In genomic region chr10:73653195-73653594, GRCh38 we compare ENCODE assay signal across 19 cellular contexts. TPM values are rescaled to one million over a fixed set of nuclear protein-coding genes. Genes with fewer than 3 reads are reported as not detected.
A peak's percentile ranks its signal among the peaks of the same experiment; 100 is the strongest.
DNase-seq lines count a peak whose midpoint lies in the region; ATAC-seq and TF ChIP-seq lines count a peak whose summit lies in the region.
"Had no signal": no experiment of that assay in that cellular context is flagged by ENCODE, and none has a peak within 500 bp of the region (broad histone marks: within the 10 kb centered on the region; RNA-seq: fewer than 3 reads in every experiment).

No MANE protein-coding gene starts in this region.

- H2AFZ ChIP-seq in HCT116 (ENCODE audit: low read depth, low read length, poor library complexity, severe bottlenecking), result no peak overlapping the region

- POLR2A ChIA-PET in HCT116 (lab: Charles Lee), result no interaction called here

- H3K79me2 ChIP-seq in HCT116 (ENCODE audit: insufficient read depth, low read length), result no peaks in the 10 kb centered on the region

- no peaks in the 10 kb centered on the region for H3K9me2 ChIP-seq in HCT116 (ENCODE audit: insufficient read depth)

- H3K27me3 Mint-ChIP-seq in endothelial cell (ENCODE audit: unreplicated experiment), result peaks cover 6% of the 10 kb centered on the region

- peak overlapping the region; percentile 67 for H3K4me3 ChIP-seq in left ventricle myocardium inferior
- H3K4me3 ChIP-seq in HCT116 (replicated peaks in 1 of 2; ENCODE audit: low read depth in 1 of 2, low read length in 2 of 2), result no peak overlapping the region
- H3K4me3 ChIP-seq in skeletal muscle tissue (ENCODE audit: low read length in 3 of 3), result peak overlapping the region; percentile 77 to 86 (median 86)
- H3K4me3 ChIP-seq in HAP-1, result no peak overlapping the region
- H3K4me3 ChIP-seq in uterus, result no peak overlapping the region
- H3K4me3 ChIP-seq: MG63, SK-N-MC had no signal

- H3K9ac ChIP-seq in HCT116 (ENCODE audit: low read length) (no peak overlapping the region), skeletal muscle tissue (ENCODE audit: low read depth in 1 of 3, low read length in 3 of 3) (peak overlapping the region; percentile 36 to 99 (median 96))

- CTCF ChIA-PET in HCT116 (lab: Charles Lee), result no interaction called here

- no peaks in the 10 kb centered on the region for H3K9me3 Mint-ChIP-seq in endothelial cell (ENCODE audit: unreplicated experiment)
- H3K9me3 Mint-ChIP-seq: CD4-positive, alpha-beta memory T cell had no signal

- no peaks in the 10 kb centered on the region for H4K20me1 ChIP-seq in HCT116 (ENCODE audit: insufficient read depth)

- H3K4me1 Mint-ChIP-seq in endothelial cell (ENCODE audit: unreplicated experiment), result peaks cover 30% of the 10 kb centered on the region

- H3K9me3 ChIP-seq in left ventricle myocardium inferior (replicated peaks) (no peaks in the 10 kb centered on the region), HCT116 (ENCODE audit: control insufficient read depth in 1 of 2, insufficient read depth in 1 of 2, low read depth in 1 of 2, low read length in 2 of 2) (no peaks in the 10 kb centered on the region), skeletal muscle tissue (ENCODE audit: control insufficient read depth in 3 of 3, low read length in 3 of 3) (no peaks in the 10 kb centered on the region), HAP-1 (no peaks in the 10 kb centered on the region), uterus (no peaks in the 10 kb centered on the region)
- H3K9me3 ChIP-seq: BE2C, Caco-2, MG63 had no signal

- DNase-seq in left ventricle myocardium inferior (no peak), left ventricle myocardium superior (no peak), HCT116 (ENCODE audit: low read depth, low spot score) (no peak), endothelial cell (ENCODE audit: low spot score) (no peak), HAP-1 (ENCODE audit: low spot score in 2 of 2) (no peak), uterus (no peak)
- DNase-seq: BE2C; CD4-positive, alpha-beta memory T cell; DMS79 treated with DMSO at 0.1 percent for 48 hours; MG63; NCI-H1694 treated with DMSO at 0.1 percent for 48 hours; NCI-H2081 treated with DMSO at 0.1 percent for 48 hours; NCI-H2171 treated with DMSO at 0.1 percent for 48 hours; NCI-H524 treated with DMSO at 0.1 percent for 48 hours had no signal

- no peak overlapping the region for H3K4me2 ChIP-seq in HCT116 (ENCODE audit: low read length)

- ATAC-seq in left ventricle myocardium superior, result no peak
- peak; percentile 14; the same call in 1 of the 2 replicates for ATAC-seq in HCT116
- ATAC-seq in HG03354 (IDR thresholded peaks at IDR 0.05; ENCODE audit: poor library complexity, severe bottlenecking, unreplicated experiment), result no peak

- H3K4me1 ChIP-seq in left ventricle myocardium inferior (peaks cover 61% of the 10 kb centered on the region), HCT116 (ENCODE audit: control insufficient read depth in 1 of 2, insufficient read depth in 2 of 2, low read length in 2 of 2) (peaks cover 0 to 7% of the 10 kb centered on the region in 2 experiments; a peak in 3 of 4 replicates), skeletal muscle tissue (ENCODE audit: control insufficient read depth in 3 of 3, insufficient read depth in 3 of 3, low read length in 3 of 3) (peaks cover 43 to 63% (median 51%) of the 10 kb centered on the region in 3 donors), HAP-1 (no peaks in the 10 kb centered on the region), uterus (peaks cover 0 to 2% of the 10 kb centered on the region in 2 donors)
- H3K4me1 ChIP-seq: BE2C had no signal

- in situ Hi-C loops in HAP-1 (cut with MboI; ENCODE audit: low sequenced_read_pairs), result no loop called here

- no peak for TF ChIP-seq CTCF in left ventricle myocardium inferior (IDR thresholded peaks at IDR 0.05; ENCODE audit: borderline replicate concordance)
- no peak for TF ChIP-seq CTCF in HCT116 (IDR thresholded peaks at IDR 0.05 in 2 of 3, conservative IDR thresholded peaks at IDR 0.05 in 1 of 3; ENCODE audit: borderline replicate concordance in 1 of 3, insufficient read depth in 1 of 3, low read depth in 2 of 3, low read length in 2 of 3)
- TF ChIP-seq CTCF in endothelial cell (IDR thresholded peaks at IDR 0.05; ENCODE audit: unreplicated experiment), result no peak
- no peak for TF ChIP-seq CTCF in uterus (IDR thresholded peaks at IDR 0.05)

- H3K4me3 Mint-ChIP-seq in endothelial cell (ENCODE audit: unreplicated experiment), result no peak overlapping the region
- H3K4me3 Mint-ChIP-seq: CD4-positive, alpha-beta memory T cell had no signal

- RAD21 ChIA-PET in HCT116 (lab: Charles Lee; ENCODE audit: low non-redundant PET in 1 of 2, low total read pairs in 2 of 2, uncharacterized antibody in 2 of 2, unreplicated experiment in 2 of 2), result no interaction called here

- TF ChIP-seq POLR2A in HCT116 (IDR thresholded peaks at IDR 0.05; ENCODE audit: borderline replicate concordance, extremely low read depth, insufficient read depth, insufficient read length) (no peak), uterus (IDR thresholded peaks at IDR 0.05) (no peak)

- H3K27me3 ChIP-seq in left ventricle myocardium inferior (ENCODE audit: low read depth) (no peaks in the 10 kb centered on the region), HCT116 (ENCODE audit: insufficient read depth, low read length) (0 out of 2 replicates have a peak, but pooled peaks cover 4% of the 10 kb centered on the region), skeletal muscle tissue (ENCODE audit: control insufficient read depth in 3 of 3, insufficient read depth in 3 of 3, low read length in 3 of 3) (no peaks in the 10 kb centered on the region), HAP-1 (ENCODE audit: low read depth) (no peaks in the 10 kb centered on the region), uterus (no peaks in the 10 kb centered on the region)
- H3K27me3 ChIP-seq: BE2C, MG63 had no signal

- H3K36me3 ChIP-seq in left ventricle myocardium inferior, result peaks cover 5% of the 10 kb centered on the region
- no peaks in the 10 kb centered on the region for H3K36me3 ChIP-seq in HCT116 (ENCODE audit: control insufficient read depth in 1 of 2, insufficient read depth in 2 of 2, low read length in 2 of 2)
- H3K36me3 ChIP-seq in skeletal muscle tissue (ENCODE audit: control insufficient read depth in 3 of 3, insufficient read depth in 3 of 3, low read length in 3 of 3), result peaks cover 19 to 33% (median 24%) of the 10 kb centered on the region in 3 donors
- H3K36me3 ChIP-seq in HAP-1 (replicated peaks), result no peaks in the 10 kb centered on the region
- H3K36me3 ChIP-seq in uterus, result no peaks in the 10 kb centered on the region
- H3K36me3 ChIP-seq: BE2C, MG63 had no signal

- TF ChIP-seq RAD21 in HCT116 (IDR thresholded peaks at IDR 0.05; ENCODE audit: low read depth), result no peak

- H3K27ac Mint-ChIP-seq in endothelial cell (ENCODE audit: unreplicated experiment), result peak overlapping the region; percentile 14
- H3K27ac Mint-ChIP-seq: CD4-positive, alpha-beta memory T cell had no signal

- intact Hi-C loops in left ventricle myocardium inferior (cut with micrococcal nuclease) (no loop called here), left ventricle myocardium superior (cut with micrococcal nuclease) (no loop called here), HCT116 (cut with micrococcal nuclease) (no loop called here), uterus (cut with DNase I; ENCODE audit: low total_unique reads) (no loop called here)

- H3K36me3 Mint-ChIP-seq in endothelial cell (ENCODE audit: low read depth, unreplicated experiment), result peaks cover 4% of the 10 kb centered on the region
- H3K36me3 Mint-ChIP-seq: CD4-positive, alpha-beta memory T cell had no signal

- H3K27ac ChIP-seq in left ventricle myocardium inferior (replicated peaks) (peak overlapping the region; percentile 94), HCT116 (ENCODE audit: low read depth, low read length) (no peak overlapping the region), skeletal muscle tissue (ENCODE audit: low read depth, low read length) (peak overlapping the region; percentile 96), uterus (no peak overlapping the region)
- H3K27ac ChIP-seq: SK-N-MC had no signal

- BruUV-seq in HCT116 (replicated peaks; lab: Mats Ljungman, UMichigan), result no TSS peak

TF ChIP-seq in HCT116, 20 proteins besides CTCF, POLR2A, EP300 and RAD21:
- no peak for TF ChIP-seq TCF7L2 (IDR thresholded peaks at IDR 0.05; ENCODE audit: borderline replicate concordance, extremely low read depth, insufficient read depth, insufficient read length)
- TF ChIP-seq SIN3A (IDR thresholded peaks at IDR 0.05; ENCODE audit: low read depth), result no peak
- TF ChIP-seq ELF1 (IDR thresholded peaks at IDR 0.05; ENCODE audit: borderline replicate concordance, low read depth), result no peak

RNA-seq across cellular contexts. Expression of gene SYNPO2L, which starts 2.6 kb away (rescaled TPM):
- total RNA-seq in left ventricle myocardium inferior, result 290 TPM
- total RNA-seq in left ventricle myocardium superior, result 237 TPM
- 0.10 TPM for total RNA-seq in HCT116 (2021; ENCODE audit: unreplicated experiment)
- 0.12 and 0.20 TPM in 2 replicates for polyA plus RNA-seq in HCT116 (2012)
- total RNA-seq in endothelial cell (ENCODE audit: unreplicated experiment), result 0.13 TPM
- 17.2 TPM for total RNA-seq in skeletal muscle tissue
- total RNA-seq in uterus, result under 1 TPM in 1 of 4 donors, not detected in 3; 0.37 TPM
- total RNA-seq: CD4-positive, alpha-beta memory T cell; RPMI7951 had no signal
- polyA plus RNA-seq: CD4-positive, alpha-beta memory T cell had no signal

RNA-seq across cellular contexts. Expression of gene MYOZ1, which starts 11.9 kb away (rescaled TPM):
- total RNA-seq in left ventricle myocardium inferior (4.8 TPM), left ventricle myocardium superior (0.32 TPM), HCT116 (2021; ENCODE audit: unreplicated experiment) (not detected), endothelial cell (ENCODE audit: unreplicated experiment) (4.0 TPM), skeletal muscle tissue (1,224 TPM), uterus (1 to 10 TPM in 2 of 4 donors, not detected in 2; 1.6 to 1.7 TPM)
- polyA plus RNA-seq in HCT116 (2012), result not detected in 2 replicates
- total RNA-seq: CD4-positive, alpha-beta memory T cell; RPMI7951 had no signal
- polyA plus RNA-seq: CD4-positive, alpha-beta memory T cell had no signal

RNA-seq across cellular contexts. Expression of gene AGAP5, which starts 44.7 kb away (rescaled TPM):
- total RNA-seq in left ventricle myocardium inferior (3.3 TPM), left ventricle myocardium superior (3.2 TPM), HCT116 (2021; ENCODE audit: unreplicated experiment) (7.5 TPM), endothelial cell (ENCODE audit: unreplicated experiment) (8.0 TPM), skeletal muscle tissue (4.7 TPM), uterus (10 to 100 TPM in 1 of 4 donors, 1 to 10 TPM in 2, under 1 TPM in 1; 0.77 to 11.2 (median 3.7) TPM)
- polyA plus RNA-seq in HCT116 (2012), result 4.4 and 4.5 TPM in 2 replicates
- total RNA-seq: RPMI7951 had no signal

Comparison
In these comparisons a context has a peak if more than half of its experiments do, and no peak if none do; other contexts are left out.
1. H3K27ac ChIP-seq: peak in left ventricle myocardium inferior (single experiment) and skeletal muscle tissue (single experiment); none in HCT116 (single experiment) and uterus (0 of 2).
2. H3K4me3 ChIP-seq: peak in left ventricle myocardium inferior (single experiment) and skeletal muscle tissue (3 of 3); none in HCT116 (0 of 2), HAP-1 (single experiment) and uterus (0 of 2).
3. RNA of gene SYNPO2L, which starts 2.6 kb away (total RNA-seq): 290 TPM in left ventricle myocardium inferior (single experiment), 237 TPM in left ventricle myocardium superior (single experiment) and 17.2 TPM in skeletal muscle tissue (single experiment); 0.13 TPM in endothelial cell (single experiment), 0.10 TPM in HCT116 (single experiment) and 0.37 TPM in uterus; every median in the first group is over 10 times any median in the second.
4. RNA of gene MYOZ1, which starts 11.9 kb away (total RNA-seq): 1,224 TPM in skeletal muscle tissue (single experiment); 4.8 TPM in left ventricle myocardium inferior (single experiment), 4.0 TPM in endothelial cell (single experiment), 1.6 to 1.7 TPM in uterus, 0.32 TPM in left ventricle myocardium superior (single experiment) and not detected in HCT116 (single experiment); every median in the first group is over 100 times any median in the second.